27 cellular contexts compared by ENCODE assay signal in genomic region chr10:4409281-4409680, GRCh38.
"Had no signal": no experiment of that assay in that cellular context is flagged by ENCODE, and none has a peak within 500 bp of the region (broad histone marks: within the 10 kb centered on the region; RNA-seq: fewer than 3 reads in every experiment).

No MANE protein-coding gene starts in this region.

- H3K4me1 ChIP-seq: body of pancreas had no signal

- ATAC-seq: activated CD4-positive, CD25-positive, alpha-beta regulatory T cell treated with anti-CD3 and anti-CD28 coated beads, Interleukin-2, amount 50 U/mL, for 24 hours; activated CD8-positive, alpha-beta T cell treated with anti-CD3 and anti-CD28 coated beads for 36 hours; body of pancreas; effector memory CD8-positive, alpha-beta T cell; foreskin keratinocyte; gastroesophageal sphincter; T-helper 17 cell had no signal

- H3K27me3 ChIP-seq: body of pancreas, esophagus muscularis mucosa, foreskin keratinocyte, gastroesophageal sphincter had no signal

- DNase-seq: activated B cell treated with CpG ODN at 0.5 μM for 24 hours; activated CD4-positive, alpha-beta T cell treated with anti-CD3 and anti-CD28 coated beads for 48 hours; activated CD4-positive, alpha-beta T cell treated with anti-CD3 and anti-CD28 coated beads, Interleukin-2, amount 50 U/mL, for 1 hour; activated CD4-positive, alpha-beta T cell treated with anti-CD3 and anti-CD28 coated beads, Interleukin-2, amount 50 U/mL, for 48 hours; activated CD8-positive, alpha-beta memory T cell treated with anti-CD3 and anti-CD28 coated beads for 24 hours; activated CD8-positive, alpha-beta T cell treated with anti-CD3 and anti-CD28 coated beads for 36 hours; activated gamma-delta T cell treated with Interleukin-2 at 50 U/mL for 16 hours; activated naive CD4-positive, alpha-beta T cell treated with anti-CD3 and anti-CD28 coated beads, Interleukin-2, amount 50 U/mL, for 16 hours; activated naive CD4-positive, alpha-beta T cell treated with Interleukin-2 at 50 U/mL for 16 hours; activated T-cell treated with anti-CD3 and anti-CD28 coated beads, Interleukin-2, amount 50 U/mL, for 48 hours; amniotic stem cell; anterior cingulate cortex; body of pancreas; caudate nucleus; cortex of kidney; dermis blood vessel endothelial cell; effector CD4-positive, alpha-beta T cell; effector memory CD8-positive, alpha-beta T cell; erythroblast; foreskin keratinocyte; T-helper 1 cell; T-helper 17 cell; T1000; WERI-Rb-1 had no signal

- H3K27ac ChIP-seq: body of pancreas, esophagus muscularis mucosa, foreskin keratinocyte, gastroesophageal sphincter, WERI-Rb-1 had no signal

- H3K4me3 ChIP-seq: body of pancreas, esophagus muscularis mucosa, gastroesophageal sphincter had no signal

- H3K36me3 ChIP-seq: esophagus muscularis mucosa, gastroesophageal sphincter, WERI-Rb-1 had no signal

- H3K9me3 ChIP-seq: body of pancreas, esophagus muscularis mucosa, gastroesophageal sphincter had no signal
